In the genomic region with DNA sequence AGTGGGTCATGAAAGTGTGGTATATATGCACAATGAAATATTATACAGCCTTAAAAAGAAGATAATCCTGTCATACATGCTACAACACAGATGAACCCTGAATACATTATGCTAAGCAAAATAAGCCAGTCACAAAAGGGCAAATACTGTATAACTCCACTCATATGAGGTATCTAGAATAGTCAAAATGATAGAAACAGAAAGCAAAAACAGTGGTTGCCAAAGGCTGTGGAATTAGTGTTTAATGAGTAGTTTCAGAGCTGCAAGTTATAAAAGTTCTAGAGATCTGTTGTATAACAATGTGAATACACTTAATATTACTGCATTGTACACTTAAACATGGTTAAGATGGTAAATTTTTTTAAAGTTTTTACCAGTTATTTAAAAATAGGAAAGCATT, we compare ENCODE assay signal across 14 cellular contexts.
DNase-seq lines count a peak whose midpoint lies in the region; ATAC-seq, FAIRE-seq and TF ChIP-seq lines count a peak whose summit lies in the region.
"Had no signal": no experiment of that assay in that cellular context is flagged by ENCODE, and none has a peak within 500 bp of the region (broad histone marks: within the 10 kb centered on the region; RNA-seq: fewer than 3 reads in every experiment).

No MANE protein-coding gene starts in this region.

- no peak overlapping the region for H3K4me3 Mint-ChIP-seq in activated T-cell treated with anti-CD3 and anti-CD28 coated beads, Interleukin-2, amount 50 U/mL, for 72 hours

- H3K36me3 Mint-ChIP-seq in activated T-cell treated with anti-CD3 and anti-CD28 coated beads, Interleukin-2, amount 50 U/mL, for 72 hours (ENCODE audit: insufficient read depth in 2 of 2) = peaks cover 16 to 39% of the 10 kb centered on the region in 2 donors

- TF ChIP-seq CTCF in gastrocnemius medialis (IDR thresholded peaks at IDR 0.05 in 4 of 5, conservative IDR thresholded peaks at IDR 0.05 in 1 of 5) = no peak

- intact Hi-C loops in gastrocnemius medialis (cut with DNase I; ENCODE audit: low total_unique reads) = no loop called here

- H3K27me3 ChIP-seq in gastrocnemius medialis = no peaks in the 10 kb centered on the region
- H3K27me3 ChIP-seq: colonic mucosa had no signal

- H3K36me3 ChIP-seq in gastrocnemius medialis = peaks cover 0 to 17% of the 10 kb centered on the region in 2 donors
- H3K36me3 ChIP-seq: colonic mucosa had no signal

- DNase-seq in activated T-cell treated with anti-CD3 and anti-CD28 coated beads, Interleukin-2, amount 50 U/mL, for 72 hours = no peak
- no peak for DNase-seq in activated T-cell treated with anti-CD3 and anti-CD28 coated beads, Interleukin-2, amount 50 U/mL, for 48 hours
- DNase-seq in gastrocnemius medialis (no peak), cerebellar nuclear complex (lab: John Stamatoyannopoulos, UW) (no peak), NCI-H82 (lab: John Stamatoyannopoulos, UW) (no peak), GM12892 (ENCODE audit: insufficient read length) (no peak)
- DNase-seq: colonic mucosa, HCEC 1CT, left cardiac atrium, WERI-Rb-1 had no signal

- peaks cover 7% of the 10 kb centered on the region for H3K4me1 Mint-ChIP-seq in activated T-cell treated with anti-CD3 and anti-CD28 coated beads, Interleukin-2, amount 50 U/mL, for 72 hours (ENCODE audit: low read depth)

- in situ Hi-C loops in gastrocnemius medialis (cut with MboI; ENCODE audit: low sequenced_read_pairs in 4 of 4) = no loop called here

- no peaks in the 10 kb centered on the region for H3K4me1 ChIP-seq in gastrocnemius medialis
- H3K4me1 ChIP-seq: colonic mucosa had no signal

- ATAC-seq in activated T-cell treated with anti-CD3 and anti-CD28 coated beads, Interleukin-2, amount 50 U/mL, for 72 hours (replicated peaks in 1 of 2) = peak in 1 of 2 donors; percentile 43
- ATAC-seq in HG02610 (IDR thresholded peaks at IDR 0.05; ENCODE audit: unreplicated experiment) (peak; percentile 84), HG03139 (IDR thresholded peaks at IDR 0.05; ENCODE audit: unreplicated experiment) (peak; percentile 58), gastrocnemius medialis (no peak)
- ATAC-seq: esophagus mucosa, left cardiac atrium had no signal

- no peak overlapping the region for H3K27ac ChIP-seq in gastrocnemius medialis
- H3K27ac ChIP-seq: colonic mucosa, WERI-Rb-1 had no signal

- TF ChIP-seq POLR2A in gastrocnemius medialis (IDR thresholded peaks at IDR 0.05) = no peak
- TF ChIP-seq POLR2A in GM12892 (IDR thresholded peaks at IDR 0.05; ENCODE audit: low read depth, low read length) = no peak

- no peaks in the 10 kb centered on the region for H3K27me3 Mint-ChIP-seq in activated T-cell treated with anti-CD3 and anti-CD28 coated beads, Interleukin-2, amount 50 U/mL, for 72 hours (ENCODE audit: low read depth)

- FAIRE-seq in GM12892 (lab: Jason Lieb, UNC) = no peak
- FAIRE-seq: A204.1 had no signal

- peak overlapping the region; percentile 18 for H3K27ac Mint-ChIP-seq in activated T-cell treated with anti-CD3 and anti-CD28 coated beads, Interleukin-2, amount 50 U/mL, for 72 hours

- H3K4me3 ChIP-seq in gastrocnemius medialis = no peak overlapping the region
- H3K4me3 ChIP-seq: colonic mucosa had no signal

- no peaks in the 10 kb centered on the region for H3K9me3 ChIP-seq in gastrocnemius medialis
- H3K9me3 ChIP-seq: colonic mucosa had no signal

- H3K9me3 Mint-ChIP-seq in activated T-cell treated with anti-CD3 and anti-CD28 coated beads, Interleukin-2, amount 50 U/mL, for 72 hours = peaks cover 0 to 2% of the 10 kb centered on the region in 2 donors

Comparison
In these comparisons a context has a peak if more than half of its experiments do, and no peak if none do; other contexts are left out.
1. ATAC-seq: peak in HG02610 (single experiment) and HG03139 (single experiment); none in gastrocnemius medialis (0 of 2).